ENCODE assay signal across 20 cellular contexts in the genomic region with DNA sequence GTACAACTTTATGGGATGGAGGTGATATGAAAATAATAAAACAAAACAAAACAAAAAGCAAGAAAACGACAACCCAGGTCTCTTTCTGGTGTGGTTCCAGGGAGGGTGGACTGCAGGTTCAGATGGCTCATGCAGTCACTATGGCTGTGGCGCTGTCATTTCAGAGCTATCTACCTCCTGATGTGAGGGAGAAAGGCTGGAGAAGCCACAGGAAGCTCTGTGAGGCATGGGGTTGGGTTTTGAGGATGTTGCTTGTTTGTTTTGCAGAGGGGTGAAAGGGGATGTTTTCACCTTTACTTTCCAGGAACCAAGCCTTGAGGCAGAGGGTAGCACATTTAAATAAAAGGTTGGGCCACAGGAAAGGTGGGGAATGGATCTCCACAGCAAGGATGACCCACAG. TPM values are rescaled to one million over a fixed set of nuclear protein-coding genes. Genes with fewer than 3 reads are reported as not detected.
DNase-seq lines count a peak whose midpoint lies in the region; ATAC-seq lines count a peak whose summit lies in the region.
"Had no signal": no experiment of that assay in that cellular context is flagged by ENCODE, and none has a peak within 500 bp of the region (broad histone marks: within the 10 kb centered on the region; RNA-seq: fewer than 3 reads in every experiment).

No MANE protein-coding gene starts in this region.

- peaks cover 19 to 55% (median 29%) of the 10 kb centered on the region in 4 donors for H3K4me1 Mint-ChIP-seq in CD4-positive, alpha-beta memory T cell
- H3K4me1 Mint-ChIP-seq in IgD-negative memory B cell (peaks cover 46 to 56% (median 55%) of the 10 kb centered on the region in 3 donors), naive B cell (peaks cover 71 to 93% (median 91%) of the 10 kb centered on the region in 3 donors)
- peaks cover 39% of the 10 kb centered on the region for H3K4me1 Mint-ChIP-seq in activated T-helper 2 cell treated with anti-CD3 and anti-CD28 coated beads, Interferon-gamma antibody, Interleukin-2, Interleukin-4, amounts not matched to agents 10 μg/mL and 5 μg/mL and 100 μg/mL, durations not matched to agents 14 hours and 24 hours and 36 hours (ENCODE audit: low read depth)

- peaks cover 37% of the 10 kb centered on the region for H3K36me3 ChIP-seq in CD4-positive, alpha-beta memory T cell (ENCODE audit: insufficient read depth, low read length)
- H3K36me3 ChIP-seq: ovary had no signal

- H3K4me3 ChIP-seq in CD4-positive, alpha-beta memory T cell (ENCODE audit: low read length in 2 of 2): no peak overlapping the region
- H3K4me3 ChIP-seq: ascending aorta, GM23338, ovary had no signal

- POLR2A ChIA-PET in CD4-positive, alpha-beta memory T cell (lab: Charles Lee; ENCODE audit: partially characterized antibody): no interaction called here

- H3K27ac Mint-ChIP-seq in CD4-positive, alpha-beta memory T cell: peak overlapping the region in 6 of 7 donors; percentile 27 to 82 (median 60)
- peak overlapping the region; percentile 91 to 99 (median 94) for H3K27ac Mint-ChIP-seq in IgD-negative memory B cell
- peak overlapping the region; percentile 44 for H3K27ac Mint-ChIP-seq in activated T-helper 2 cell treated with anti-CD3 and anti-CD28 coated beads, Interferon-gamma antibody, Interleukin-2, Interleukin-4, amounts not matched to agents 10 μg/mL and 5 μg/mL and 100 μg/mL, durations not matched to agents 14 hours and 24 hours and 36 hours
- peak overlapping the region in 5 of 6 donors; percentile 88 to 99 (median 96) for H3K27ac Mint-ChIP-seq in naive B cell
- H3K27ac Mint-ChIP-seq: GM23338, type B pancreatic cell had no signal

- H3K9me3 ChIP-seq in CD4-positive, alpha-beta memory T cell (ENCODE audit: control insufficient read depth in 1 of 2, low read length in 2 of 2): no peaks in the 10 kb centered on the region
- H3K9me3 ChIP-seq: ascending aorta, ovary had no signal

- H3K9me3 Mint-ChIP-seq in CD4-positive, alpha-beta memory T cell: no peaks in the 10 kb centered on the region
- H3K9me3 Mint-ChIP-seq in IgD-negative memory B cell (peaks cover 0 to 2% (median 0%) of the 10 kb centered on the region in 3 donors), naive B cell (no peaks in the 10 kb centered on the region)
- no peaks in the 10 kb centered on the region for H3K9me3 Mint-ChIP-seq in activated T-helper 2 cell treated with anti-CD3 and anti-CD28 coated beads, Interferon-gamma antibody, Interleukin-2, Interleukin-4, amounts not matched to agents 10 μg/mL and 5 μg/mL and 100 μg/mL, durations not matched to agents 14 hours and 24 hours and 36 hours
- H3K9me3 Mint-ChIP-seq: effector memory CD8-positive, alpha-beta T cell; GM23338; type B pancreatic cell had no signal

- H3K4me3 Mint-ChIP-seq in CD4-positive, alpha-beta memory T cell: peak overlapping the region in 4 of 8 donors; percentile 10 to 68 (median 30)
- H3K4me3 Mint-ChIP-seq in IgD-negative memory B cell (peak overlapping the region in 3 of 4 donors; percentile 63 to 83 (median 75)), naive B cell (peak overlapping the region in 6 of 8 donors; percentile 32 to 74 (median 58))
- no peak overlapping the region for H3K4me3 Mint-ChIP-seq in activated T-helper 2 cell treated with anti-CD3 and anti-CD28 coated beads, Interferon-gamma antibody, Interleukin-2, Interleukin-4, amounts not matched to agents 10 μg/mL and 5 μg/mL and 100 μg/mL, durations not matched to agents 14 hours and 24 hours and 36 hours (ENCODE audit: low read depth)
- H3K4me3 Mint-ChIP-seq: effector memory CD8-positive, alpha-beta T cell; GM23338; type B pancreatic cell had no signal

- no peaks in the 10 kb centered on the region for H3K27me3 Mint-ChIP-seq in CD4-positive, alpha-beta memory T cell
- H3K27me3 Mint-ChIP-seq in IgD-negative memory B cell: no peaks in the 10 kb centered on the region
- H3K27me3 Mint-ChIP-seq in activated T-helper 2 cell treated with anti-CD3 and anti-CD28 coated beads, Interferon-gamma antibody, Interleukin-2, Interleukin-4, amounts not matched to agents 10 μg/mL and 5 μg/mL and 100 μg/mL, durations not matched to agents 14 hours and 24 hours and 36 hours (ENCODE audit: low read depth): no peaks in the 10 kb centered on the region
- no peaks in the 10 kb centered on the region for H3K27me3 Mint-ChIP-seq in naive B cell
- H3K27me3 Mint-ChIP-seq: effector memory CD8-positive, alpha-beta T cell; type B pancreatic cell had no signal

- ATAC-seq in naive B cell (ENCODE audit: low read depth in 2 of 2) (no peak), GM18909 (IDR thresholded peaks at IDR 0.05; ENCODE audit: poor library complexity, unreplicated experiment) (no peak), GM19328 (IDR thresholded peaks at IDR 0.05; ENCODE audit: unreplicated experiment) (no peak)
- ATAC-seq: effector memory CD8-positive, alpha-beta T cell; left ventricle myocardium superior had no signal

- CTCF ChIA-PET in CD4-positive, alpha-beta memory T cell (lab: Charles Lee; ENCODE audit: partially characterized antibody): interaction anchor here (1.7 to 4.5 kb wide), 4 partner anchors 9 to 63 kb away, joined by 4 to 30 read pairs (median 18); no protein-coding TSS in a partner anchor

- intact Hi-C loops in CD4-positive, alpha-beta memory T cell (cut with micrococcal nuclease): loop anchor here (5.0 kb wide), 2 partner anchors 151 to 331 kb away; no protein-coding TSS in a partner anchor
- intact Hi-C loops in activated T-helper 2 cell treated with anti-CD3 and anti-CD28 coated beads, Interferon-gamma antibody, Interleukin-2, Interleukin-4, amounts not matched to agents 10 μg/mL and 5 μg/mL and 100 μg/mL, durations not matched to agents 14 hours and 24 hours and 36 hours (cut with micrococcal nuclease): loop anchor here (5.0 kb wide), 1 partner anchor 136 kb away; no protein-coding TSS in a partner anchor

- H3K27me3 ChIP-seq in CD4-positive, alpha-beta memory T cell (ENCODE audit: insufficient read depth, low read length): no peaks in the 10 kb centered on the region
- H3K27me3 ChIP-seq: ascending aorta, ovary had no signal

- no peak for DNase-seq in CD4-positive, alpha-beta memory T cell
- DNase-seq in activated T-helper 2 cell treated with anti-CD3 and anti-CD28 coated beads, Interferon-gamma antibody, Interleukin-2, Interleukin-4, amounts not matched to agents 10 μg/mL and 5 μg/mL and 100 μg/mL, durations not matched to agents 14 hours and 24 hours and 36 hours (ENCODE audit: low spot score): no peak
- DNase-seq in naive B cell (no peak), Ammon's horn (ENCODE audit: low spot score) (no peak)
- DNase-seq: activated naive CD4-positive, alpha-beta T cell; effector memory CD8-positive, alpha-beta T cell; Karpas-422; left ventricle myocardium superior; NCI-H1092 treated with DMSO at 0.1 percent for 48 hours; NCI-H524; ovary; SHP77 treated with DMSO at 0.1 percent for 48 hours; stimulated activated naive CD4-positive, alpha-beta T cell had no signal

- H3K36me3 Mint-ChIP-seq in CD4-positive, alpha-beta memory T cell: peaks cover 67 to 74% of the 10 kb centered on the region in 2 donors
- peaks cover 20% of the 10 kb centered on the region for H3K36me3 Mint-ChIP-seq in IgD-negative memory B cell
- peaks cover 91% of the 10 kb centered on the region for H3K36me3 Mint-ChIP-seq in activated T-helper 2 cell treated with anti-CD3 and anti-CD28 coated beads, Interferon-gamma antibody, Interleukin-2, Interleukin-4, amounts not matched to agents 10 μg/mL and 5 μg/mL and 100 μg/mL, durations not matched to agents 14 hours and 24 hours and 36 hours (ENCODE audit: low read depth)
- H3K36me3 Mint-ChIP-seq in naive B cell: peaks cover 49 to 59% of the 10 kb centered on the region in 2 donors

- peaks cover 35% of the 10 kb centered on the region for H3K4me1 ChIP-seq in CD4-positive, alpha-beta memory T cell (ENCODE audit: insufficient read depth, low read length)

- H3K27ac ChIP-seq in CD4-positive, alpha-beta memory T cell (ENCODE audit: low read depth, low read length): no peak overlapping the region
- H3K27ac ChIP-seq: ovary had no signal

RNA-seq across cellular contexts. Expression of a gene that starts 18.7 kb away (rescaled TPM):
- not detected for total RNA-seq in CD4-positive, alpha-beta memory T cell
- not detected for polyA plus RNA-seq in CD4-positive, alpha-beta memory T cell
- polyA plus RNA-seq in IgD-negative memory B cell: 2.2 TPM
- total RNA-seq in activated T-helper 2 cell treated with anti-CD3 and anti-CD28 coated beads, Interferon-gamma antibody, Interleukin-2, Interleukin-4, amounts not matched to agents 10 μg/mL and 5 μg/mL and 100 μg/mL, durations not matched to agents 14 hours and 24 hours and 36 hours: 1.9 and 2.1 TPM in 2 replicates
- polyA plus RNA-seq in naive B cell (ENCODE audit: low read depth in 6 of 6): 10 to 100 TPM in 3 of 6 donors, 1 to 10 TPM in 3; 3.5 to 15.7 (median 10.3) TPM
- total RNA-seq: ascending aorta, left ventricle myocardium superior, myocyte had no signal
- polyA plus RNA-seq: GM23338, ovary had no signal

Comparison
In these comparisons a context has a peak if more than half of its experiments do, and no peak if none do; other contexts are left out.
1. H3K27ac Mint-ChIP-seq: peak in every context shown above with its lines; median percentile 96 in naive B cell; 94 in IgD-negative memory B cell; 60 in CD4-positive, alpha-beta memory T cell; 44 in activated T-helper 2 cell treated with anti-CD3 and anti-CD28 coated beads, Interferon-gamma antibody, Interleukin-2, Interleukin-4, amounts not matched to agents 10 μg/mL and 5 μg/mL and 100 μg/mL, durations not matched to agents 14 hours and 24 hours and 36 hours.